1 cellular context compared by ENCODE assay signal in genomic region chr9:129412814-129413536, GRCh38.
TF ChIP-seq lines count a peak whose summit lies in the region.

No MANE protein-coding gene starts in this region.

TF ChIP-seq in HepG2, 621 proteins besides CTCF, POLR2A, EP300 and RAD21 (continued from another document):
- TF ChIP-seq ZNF687 (CRISPR knock-in tag; IDR thresholded peaks at IDR 0.05) (peak; percentile 82), SALL1 (CRISPR knock-in tag; IDR thresholded peaks at IDR 0.05) (0 out of 2 replicates have a peak, but pooled peaks have one; percentile 3), MZF1 (CRISPR knock-in tag; IDR thresholded peaks at IDR 0.05; ENCODE audit: borderline replicate concordance) (no peak), HNRNPUL1 (IDR thresholded peaks at IDR 0.05; ENCODE audit: low read depth, low read length) (no peak), ZNF3 (CRISPR knock-in tag; IDR thresholded peaks at IDR 0.05) (no peak), MEIS1 (CRISPR knock-in tag; IDR thresholded peaks at IDR 0.05; ENCODE audit: borderline replicate concordance) (no peak), CHCHD3 (CRISPR knock-in tag; IDR thresholded peaks at IDR 0.05) (no peak), ZKSCAN1 (IDR thresholded peaks at IDR 0.05; ENCODE audit: low read length) (no peak), ZNF446 (CRISPR knock-in tag; IDR thresholded peaks at IDR 0.05) (no peak), CSRNP1 (CRISPR knock-in tag; IDR thresholded peaks at IDR 0.05) (no peak), CEBPB (IDR thresholded peaks at IDR 0.05; ENCODE audit: borderline replicate concordance, low read depth, low read length) (no peak), HMGXB4 (CRISPR knock-in tag; IDR thresholded peaks at IDR 0.05; ENCODE audit: borderline replicate concordance in 1 of 2, low read depth in 1 of 2) (peak in 1 of 2 experiments; percentile 30; a peak in 1 of 4 replicates), AKAP8 (CRISPR knock-in tag; IDR thresholded peaks at IDR 0.05) (no peak), ZNF761 (CRISPR knock-in tag; conservative IDR thresholded peaks at IDR 0.05) (no peak), ASH2L (IDR thresholded peaks at IDR 0.05; ENCODE audit: insufficient read length, low read depth, low read length) (no peak), ARNTL (CRISPR knock-in tag; IDR thresholded peaks at IDR 0.05) (no peak), ZNF407 (CRISPR knock-in tag; IDR thresholded peaks at IDR 0.05; ENCODE audit: not compliant biosample characterization) (no peak), DMAP1 (CRISPR knock-in tag; IDR thresholded peaks at IDR 0.05) (peak; percentile 17; the same call in 1 of the 2 replicates), CREB1 (IDR thresholded peaks at IDR 0.05) (no peak), CREB1 (CRISPR knock-in tag; IDR thresholded peaks at IDR 0.05) (no peak), SALL2 (CRISPR knock-in tag; IDR thresholded peaks at IDR 0.05) (no peak), ZSCAN12 (CRISPR knock-in tag; IDR thresholded peaks at IDR 0.05) (no peak), MBNL3 (CRISPR knock-in tag; conservative IDR thresholded peaks at IDR 0.05) (no peak), NCOR1 (IDR thresholded peaks at IDR 0.05; ENCODE audit: borderline replicate concordance, low read length) (no peak), ISX (CRISPR knock-in tag; conservative IDR thresholded peaks at IDR 0.05) (no peak), CREBL2 (CRISPR knock-in tag; IDR thresholded peaks at IDR 0.05; ENCODE audit: borderline replicate concordance) (no peak), ZNF749 (CRISPR knock-in tag; IDR thresholded peaks at IDR 0.05; ENCODE audit: borderline replicate concordance) (no peak), ZFP37 (CRISPR knock-in tag; IDR thresholded peaks at IDR 0.05; ENCODE audit: borderline replicate concordance) (no peak), SMARCC2 (IDR thresholded peaks at IDR 0.05) (no peak), ZNF207 (IDR thresholded peaks at IDR 0.05; ENCODE audit: borderline replicate concordance) (no peak), MYC (CRISPR knock-in tag; IDR thresholded peaks at IDR 0.05; ENCODE audit: borderline replicate concordance) (no peak), ESRRA (CRISPR knock-in tag; IDR thresholded peaks at IDR 0.05; ENCODE audit: low read depth) (0 out of 2 replicates have a peak, but pooled peaks have one; percentile 36), ZNF781 (CRISPR knock-in tag; IDR thresholded peaks at IDR 0.05; ENCODE audit: borderline replicate concordance, not compliant biosample characterization) (no peak), ZNF674 (CRISPR knock-in tag; IDR thresholded peaks at IDR 0.05; ENCODE audit: low read depth) (no peak), RFX5 (IDR thresholded peaks at IDR 0.05; ENCODE audit: low read depth, low read length) (no peak), SSRP1 (CRISPR knock-in tag; IDR thresholded peaks at IDR 0.05) (no peak), CBX1 (IDR thresholded peaks at IDR 0.05; ENCODE audit: low read depth) (no peak), EEA1 (CRISPR knock-in tag; IDR thresholded peaks at IDR 0.05; ENCODE audit: borderline replicate concordance) (no peak), PRMT3 (CRISPR knock-in tag; IDR thresholded peaks at IDR 0.05; ENCODE audit: borderline replicate concordance, low read depth) (no peak), HBP1 (CRISPR knock-in tag; IDR thresholded peaks at IDR 0.05; ENCODE audit: low read depth) (no peak), TEAD2 (CRISPR knock-in tag; IDR thresholded peaks at IDR 0.05) (no peak), MXD3 (CRISPR knock-in tag; IDR thresholded peaks at IDR 0.05) (0 out of 2 replicates have a peak, but pooled peaks have one; percentile 23), SPEN (CRISPR knock-in tag; IDR thresholded peaks at IDR 0.05; ENCODE audit: low read depth) (no peak; the same call in 1 of the 2 replicates), PATZ1 (CRISPR knock-in tag; IDR thresholded peaks at IDR 0.05) (peak; percentile 24)
